Comparison of ENCODE assay signal across 1 cellular context in genomic region chr1:27563407-27564263, GRCh38.
TF ChIP-seq lines count a peak whose summit lies in the region.

No MANE protein-coding gene starts in this region.

TF ChIP-seq in K562, 482 proteins besides CTCF, POLR2A, EP300 and RAD21 (continued from another document):
- TF ChIP-seq, protein P1, sequence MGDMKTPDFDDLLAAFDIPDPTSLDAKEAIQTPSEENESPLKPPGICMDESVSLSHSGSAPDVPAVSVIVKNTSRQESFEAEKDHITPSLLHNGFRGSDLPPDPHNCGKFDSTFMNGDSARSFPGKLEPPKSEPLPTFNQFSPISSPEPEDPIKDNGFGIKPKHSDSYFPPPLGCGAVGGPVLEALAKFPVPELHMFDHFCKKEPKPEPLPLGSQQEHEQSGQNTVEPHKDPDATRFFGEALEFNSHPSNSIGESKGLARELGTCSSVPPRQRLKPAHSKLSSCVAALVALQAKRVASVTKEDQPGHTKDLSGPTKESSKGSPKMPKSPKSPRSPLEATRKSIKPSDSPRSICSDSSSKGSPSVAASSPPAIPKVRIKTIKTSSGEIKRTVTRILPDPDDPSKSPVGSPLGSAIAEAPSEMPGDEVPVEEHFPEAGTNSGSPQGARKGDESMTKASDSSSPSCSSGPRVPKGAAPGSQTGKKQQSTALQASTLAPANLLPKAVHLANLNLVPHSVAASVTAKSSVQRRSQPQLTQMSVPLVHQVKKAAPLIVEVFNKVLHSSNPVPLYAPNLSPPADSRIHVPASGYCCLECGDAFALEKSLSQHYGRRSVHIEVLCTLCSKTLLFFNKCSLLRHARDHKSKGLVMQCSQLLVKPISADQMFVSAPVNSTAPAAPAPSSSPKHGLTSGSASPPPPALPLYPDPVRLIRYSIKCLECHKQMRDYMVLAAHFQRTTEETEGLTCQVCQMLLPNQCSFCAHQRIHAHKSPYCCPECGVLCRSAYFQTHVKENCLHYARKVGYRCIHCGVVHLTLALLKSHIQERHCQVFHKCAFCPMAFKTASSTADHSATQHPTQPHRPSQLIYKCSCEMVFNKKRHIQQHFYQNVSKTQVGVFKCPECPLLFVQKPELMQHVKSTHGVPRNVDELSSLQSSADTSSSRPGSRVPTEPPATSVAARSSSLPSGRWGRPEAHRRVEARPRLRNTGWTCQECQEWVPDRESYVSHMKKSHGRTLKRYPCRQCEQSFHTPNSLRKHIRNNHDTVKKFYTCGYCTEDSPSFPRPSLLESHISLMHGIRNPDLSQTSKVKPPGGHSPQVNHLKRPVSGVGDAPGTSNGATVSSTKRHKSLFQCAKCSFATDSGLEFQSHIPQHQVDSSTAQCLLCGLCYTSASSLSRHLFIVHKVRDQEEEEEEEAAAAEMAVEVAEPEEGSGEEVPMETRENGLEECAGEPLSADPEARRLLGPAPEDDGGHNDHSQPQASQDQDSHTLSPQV (IDR thresholded peaks at IDR 0.05), result peak; percentile 88
- TF ChIP-seq TARDBP (IDR thresholded peaks at IDR 0.05) (0 out of 2 replicates have a peak, but pooled peaks have one; percentile 26), ARNT (IDR thresholded peaks at IDR 0.05) (0 out of 4 replicates have a peak, but pooled peaks of 1 of the 2 experiments have one; percentile 27), MTA3 (IDR thresholded peaks at IDR 0.05; ENCODE audit: borderline replicate concordance) (0 out of 2 replicates have a peak, but pooled peaks have one; percentile 40), TOE1 (IDR thresholded peaks at IDR 0.05; ENCODE audit: borderline replicate concordance) (no peak), TOE1 (CRISPR knock-in tag; IDR thresholded peaks at IDR 0.05; ENCODE audit: borderline replicate concordance, low read depth) (no peak), MCM7 (IDR thresholded peaks at IDR 0.05) (no peak), NBN (IDR thresholded peaks at IDR 0.05; ENCODE audit: low read depth) (peak; percentile 31; the same call in 1 of the 2 replicates), SMARCE1 (IDR thresholded peaks at IDR 0.05) (peak; percentile 60), FOSL1 (tag; conservative IDR thresholded peaks at IDR 0.05) (peak; percentile 74), ATF3 (IDR thresholded peaks at IDR 0.05) (peak; percentile 84), ATF3 (CRISPR knock-in tag; conservative IDR thresholded peaks at IDR 0.05) (no peak), ELK1 (CRISPR knock-in tag; IDR thresholded peaks at IDR 0.05) (no peak), MITF (IDR thresholded peaks at IDR 0.05) (no peak), BRD9 (IDR thresholded peaks at IDR 0.05; ENCODE audit: low read depth, partially characterized antibody) (no peak), POLR2G (IDR thresholded peaks at IDR 0.05; ENCODE audit: low read depth, low read length) (0 out of 2 replicates have a peak, but pooled peaks have one; percentile 33), SRSF1 (IDR thresholded peaks at IDR 0.05; ENCODE audit: low read depth, low read length) (no peak), GTF2A2 (tag; IDR thresholded peaks at IDR 0.05) (no peak), ZNF57 (CRISPR knock-in tag; IDR thresholded peaks at IDR 0.05) (no peak)
- TF ChIP-seq, protein P2, sequence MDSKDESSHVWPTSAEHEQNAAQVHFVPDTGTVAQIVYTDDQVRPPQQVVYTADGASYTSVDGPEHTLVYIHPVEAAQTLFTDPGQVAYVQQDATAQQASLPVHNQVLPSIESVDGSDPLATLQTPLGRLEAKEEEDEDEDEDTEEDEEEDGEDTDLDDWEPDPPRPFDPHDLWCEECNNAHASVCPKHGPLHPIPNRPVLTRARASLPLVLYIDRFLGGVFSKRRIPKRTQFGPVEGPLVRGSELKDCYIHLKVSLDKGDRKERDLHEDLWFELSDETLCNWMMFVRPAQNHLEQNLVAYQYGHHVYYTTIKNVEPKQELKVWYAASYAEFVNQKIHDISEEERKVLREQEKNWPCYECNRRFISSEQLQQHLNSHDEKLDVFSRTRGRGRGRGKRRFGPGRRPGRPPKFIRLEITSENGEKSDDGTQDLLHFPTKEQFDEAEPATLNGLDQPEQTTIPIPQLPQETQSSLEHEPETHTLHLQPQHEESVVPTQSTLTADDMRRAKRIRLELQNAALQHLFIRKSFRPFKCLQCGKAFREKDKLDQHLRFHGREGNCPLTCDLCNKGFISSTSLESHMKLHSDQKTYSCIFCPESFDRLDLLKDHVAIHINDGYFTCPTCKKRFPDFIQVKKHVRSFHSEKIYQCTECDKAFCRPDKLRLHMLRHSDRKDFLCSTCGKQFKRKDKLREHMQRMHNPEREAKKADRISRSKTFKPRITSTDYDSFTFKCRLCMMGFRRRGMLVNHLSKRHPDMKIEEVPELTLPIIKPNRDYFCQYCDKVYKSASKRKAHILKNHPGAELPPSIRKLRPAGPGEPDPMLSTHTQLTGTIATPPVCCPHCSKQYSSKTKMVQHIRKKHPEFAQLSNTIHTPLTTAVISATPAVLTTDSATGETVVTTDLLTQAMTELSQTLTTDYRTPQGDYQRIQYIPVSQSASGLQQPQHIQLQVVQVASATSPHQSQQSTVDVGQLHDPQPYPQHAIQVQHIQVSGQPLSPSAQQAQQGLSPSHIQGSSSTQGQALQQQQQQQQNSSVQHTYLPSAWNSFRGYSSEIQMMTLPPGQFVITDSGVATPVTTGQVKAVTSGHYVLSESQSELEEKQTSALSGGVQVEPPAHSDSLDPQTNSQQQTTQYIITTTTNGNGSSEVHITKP (IDR thresholded peaks at IDR 0.05; ENCODE audit: partially characterized antibody), result peak; percentile 13
- TF ChIP-seq, protein P3, sequence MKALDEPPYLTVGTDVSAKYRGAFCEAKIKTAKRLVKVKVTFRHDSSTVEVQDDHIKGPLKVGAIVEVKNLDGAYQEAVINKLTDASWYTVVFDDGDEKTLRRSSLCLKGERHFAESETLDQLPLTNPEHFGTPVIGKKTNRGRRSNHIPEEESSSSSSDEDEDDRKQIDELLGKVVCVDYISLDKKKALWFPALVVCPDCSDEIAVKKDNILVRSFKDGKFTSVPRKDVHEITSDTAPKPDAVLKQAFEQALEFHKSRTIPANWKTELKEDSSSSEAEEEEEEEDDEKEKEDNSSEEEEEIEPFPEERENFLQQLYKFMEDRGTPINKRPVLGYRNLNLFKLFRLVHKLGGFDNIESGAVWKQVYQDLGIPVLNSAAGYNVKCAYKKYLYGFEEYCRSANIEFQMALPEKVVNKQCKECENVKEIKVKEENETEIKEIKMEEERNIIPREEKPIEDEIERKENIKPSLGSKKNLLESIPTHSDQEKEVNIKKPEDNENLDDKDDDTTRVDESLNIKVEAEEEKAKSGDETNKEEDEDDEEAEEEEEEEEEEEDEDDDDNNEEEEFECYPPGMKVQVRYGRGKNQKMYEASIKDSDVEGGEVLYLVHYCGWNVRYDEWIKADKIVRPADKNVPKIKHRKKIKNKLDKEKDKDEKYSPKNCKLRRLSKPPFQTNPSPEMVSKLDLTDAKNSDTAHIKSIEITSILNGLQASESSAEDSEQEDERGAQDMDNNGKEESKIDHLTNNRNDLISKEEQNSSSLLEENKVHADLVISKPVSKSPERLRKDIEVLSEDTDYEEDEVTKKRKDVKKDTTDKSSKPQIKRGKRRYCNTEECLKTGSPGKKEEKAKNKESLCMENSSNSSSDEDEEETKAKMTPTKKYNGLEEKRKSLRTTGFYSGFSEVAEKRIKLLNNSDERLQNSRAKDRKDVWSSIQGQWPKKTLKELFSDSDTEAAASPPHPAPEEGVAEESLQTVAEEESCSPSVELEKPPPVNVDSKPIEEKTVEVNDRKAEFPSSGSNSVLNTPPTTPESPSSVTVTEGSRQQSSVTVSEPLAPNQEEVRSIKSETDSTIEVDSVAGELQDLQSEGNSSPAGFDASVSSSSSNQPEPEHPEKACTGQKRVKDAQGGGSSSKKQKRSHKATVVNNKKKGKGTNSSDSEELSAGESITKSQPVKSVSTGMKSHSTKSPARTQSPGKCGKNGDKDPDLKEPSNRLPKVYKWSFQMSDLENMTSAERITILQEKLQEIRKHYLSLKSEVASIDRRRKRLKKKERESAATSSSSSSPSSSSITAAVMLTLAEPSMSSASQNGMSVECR (CRISPR knock-in tag; IDR thresholded peaks at IDR 0.05), result peak; percentile 53
